1 cellular context compared by ENCODE assay signal in genomic region chr5:681317-682191, GRCh38. TPM values are rescaled to one million over a fixed set of nuclear protein-coding genes. Genes with fewer than 3 reads are reported as not detected.
"Had no signal": no experiment of that assay in that cellular context is flagged by ENCODE, and none has a peak within 500 bp of the region (broad histone marks: within the 10 kb centered on the region; RNA-seq: fewer than 3 reads in every experiment).

No MANE protein-coding gene starts in this region.

RNA-seq across cellular contexts. Expression of gene TPPP, which starts 11.6 kb away (rescaled TPM):
- total RNA-seq: activated T-helper 1 cell treated with anti-CD3 and anti-CD28 coated beads, Interleukin-12 subunit alpha, Interleukin-12 subunit beta, Interleukin-2, Interleukin-4 antibody, amounts not matched to agents 30 ng/mL and 10 ng/mL and 1 ng/mL, durations not matched to agents 14 hours and 24 hours and 36 hours had no signal
